ENCODE assay signal across 8 cellular contexts in the genomic region with DNA sequence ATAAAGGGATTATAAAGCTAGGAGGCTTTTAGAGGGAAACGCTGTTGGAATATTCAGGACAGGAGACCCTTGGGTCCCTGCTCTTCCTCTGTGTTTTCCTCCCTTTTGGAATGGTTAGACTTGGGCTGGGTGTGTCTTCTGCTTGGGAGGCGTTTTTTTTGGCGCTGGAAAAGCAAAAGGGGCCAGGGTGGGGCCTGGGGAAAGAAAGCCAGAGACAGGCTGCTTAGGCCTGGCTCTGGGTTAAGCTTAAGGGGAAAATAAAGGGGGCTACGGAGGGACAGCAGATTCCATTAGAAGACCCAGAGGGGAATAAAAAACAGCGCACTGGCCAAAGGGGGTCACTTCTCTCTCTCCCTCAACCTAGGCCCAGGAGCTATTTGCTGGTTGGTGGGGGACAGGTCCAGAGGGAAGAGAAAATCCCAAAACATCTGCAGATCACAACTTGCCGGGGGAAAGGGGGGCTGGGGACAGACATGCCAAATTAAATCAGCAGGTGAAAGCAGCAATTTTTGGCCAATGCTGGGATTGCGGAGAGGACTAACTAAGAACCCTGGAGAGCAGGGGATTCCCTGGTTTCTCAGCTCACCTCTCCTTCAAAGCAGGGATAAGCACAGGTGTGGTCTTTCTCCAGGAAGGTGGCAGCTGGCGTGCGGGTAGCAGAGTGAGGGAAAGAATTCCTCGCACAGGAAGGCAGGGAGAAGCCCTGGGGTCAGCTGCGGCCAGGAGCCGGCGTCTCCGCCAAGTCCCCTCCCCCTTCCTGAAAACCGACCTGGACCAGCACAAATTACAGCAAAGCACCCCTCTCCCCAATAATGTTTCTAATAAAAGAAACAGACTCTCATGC.
DNase-seq lines count a peak whose midpoint lies in the region; TF ChIP-seq lines count a peak whose summit lies in the region.

No MANE protein-coding gene starts in this region.

- peak overlapping the region; percentile 76 for H3K4me3 ChIP-seq in fibroblast of villous mesenchyme (ENCODE audit: low read depth, low read length)
- peak overlapping the region; percentile 98 for H3K4me3 ChIP-seq in neural progenitor cell

- no peak overlapping the region for H3K9ac ChIP-seq in neural progenitor cell

- H3F3A ChIP-seq in neural progenitor cell (ENCODE audit: low read depth), result peaks cover 23% of the 10 kb centered on the region

- peak; percentile 22 to 38 for DNase-seq in NCI-H446 (lab: John Stamatoyannopoulos, UW)
- DNase-seq in NCI-H446 treated with DMSO at 0.1 percent for 48 hours (lab: John Stamatoyannopoulos, UW), result no peak
- DNase-seq in SW480 (ENCODE audit: low spot score), result peak; percentile 33
- DNase-seq in fibroblast of villous mesenchyme (ENCODE audit: low read depth), result no peak
- DNase-seq in neural progenitor cell (ENCODE audit: low spot score), result peak; percentile 71
- no peak for DNase-seq in GOT3 (lab: John Stamatoyannopoulos, UW)
- DNase-seq in GF-D8 (lab: John Stamatoyannopoulos, UW), result no peak
- no peak for DNase-seq in NCI-H2196 treated with DMSO at 0.1 percent for 48 hours (lab: John Stamatoyannopoulos, UW; ENCODE audit: unreplicated experiment)

- H3K36me3 ChIP-seq in neural progenitor cell, result no peaks in the 10 kb centered on the region

- no peak overlapping the region for H3K27ac Mint-ChIP-seq in neural progenitor cell

- H3K27ac ChIP-seq in neural progenitor cell, result peak overlapping the region; percentile 78

- H3K79me2 ChIP-seq in neural progenitor cell (ENCODE audit: low read depth), result peaks cover 46% of the 10 kb centered on the region

- peaks cover 43% of the 10 kb centered on the region for H4K20me1 ChIP-seq in neural progenitor cell (ENCODE audit: low read depth)

- H2AFZ ChIP-seq in neural progenitor cell (replicated peaks), result peak overlapping the region; percentile 86

- H3K4me2 ChIP-seq in neural progenitor cell, result peak overlapping the region; percentile 93

- H3K4me1 Mint-ChIP-seq in neural progenitor cell, result peaks cover 30% of the 10 kb centered on the region

- H3K27me3 Mint-ChIP-seq in neural progenitor cell (ENCODE audit: insufficient read depth, low read depth), result peaks cover 16% of the 10 kb centered on the region

- peaks cover 27% of the 10 kb centered on the region for H3K27me3 ChIP-seq in neural progenitor cell

- no peaks in the 10 kb centered on the region for H3K9me3 ChIP-seq in neural progenitor cell (ENCODE audit: low read depth)

- TF ChIP-seq CTCF in fibroblast of villous mesenchyme (IDR thresholded peaks at IDR 0.05; ENCODE audit: insufficient read depth, low read depth, low read length) (no peak), neural progenitor cell (IDR thresholded peaks at IDR 0.05) (no peak)

- H3K9me3 Mint-ChIP-seq in neural progenitor cell, result no peaks in the 10 kb centered on the region

- H3K36me3 Mint-ChIP-seq in neural progenitor cell, result no peaks in the 10 kb centered on the region

- peaks cover 12% of the 10 kb centered on the region for H3K4me1 ChIP-seq in neural progenitor cell

- peak overlapping the region; percentile 90 for H3K4me3 Mint-ChIP-seq in neural progenitor cell

Comparison
In these comparisons a context has a peak if more than half of its experiments do, and no peak if none do; other contexts are left out.
1. DNase-seq: peak in NCI-H446 (2 of 2), SW480 (single experiment) and neural progenitor cell (single experiment); none in NCI-H446 treated with DMSO at 0.1 percent for 48 hours (single experiment), fibroblast of villous mesenchyme (single experiment), GOT3 (single experiment), GF-D8 (single experiment) and NCI-H2196 treated with DMSO at 0.1 percent for 48 hours (single experiment).